In genomic region chr13:74064805-74065204, GRCh38 we compare ENCODE assay signal across 20 cellular contexts.
DNase-seq lines count a peak whose midpoint lies in the region; FAIRE-seq and TF ChIP-seq lines count a peak whose summit lies in the region.
"Had no signal": no experiment of that assay in that cellular context is flagged by ENCODE, and none has a peak within 500 bp of the region (broad histone marks: within the 10 kb centered on the region; RNA-seq: fewer than 3 reads in every experiment).

No MANE protein-coding gene starts in this region.

- H3K27ac Mint-ChIP-seq in CD4-positive, alpha-beta memory T cell = peak overlapping the region in 6 of 7 donors; percentile 0 to 61 (median 31)
- H3K27ac Mint-ChIP-seq: endodermal cell had no signal

- H3K9me1 ChIP-seq in keratinocyte (ENCODE audit: control insufficient read depth, extremely low read depth, insufficient read depth, low read length) = no peaks in the 10 kb centered on the region

- H3K9me3 ChIP-seq in BLaER1 = peaks cover 10% of the 10 kb centered on the region
- no peaks in the 10 kb centered on the region for H3K9me3 ChIP-seq in CD4-positive, alpha-beta memory T cell (ENCODE audit: control insufficient read depth in 1 of 2, low read length in 2 of 2)
- H3K9me3 ChIP-seq in OCI-LY7 (ENCODE audit: low read length) = peaks cover 5% of the 10 kb centered on the region; the same call in 1 of the 2 replicates
- H3K9me3 ChIP-seq in keratinocyte (ENCODE audit: control insufficient read depth, low read depth, low read length) = no peaks in the 10 kb centered on the region

- peaks cover 11% of the 10 kb centered on the region; the same call in 1 of the 2 replicates for H3K36me3 ChIP-seq in BLaER1
- H3K36me3 ChIP-seq in CD4-positive, alpha-beta memory T cell (ENCODE audit: insufficient read depth, low read length) = no peaks in the 10 kb centered on the region
- peaks cover 14% of the 10 kb centered on the region for H3K36me3 ChIP-seq in OCI-LY7 (ENCODE audit: insufficient read depth, low read length)
- H3K36me3 ChIP-seq in keratinocyte (ENCODE audit: control insufficient read depth in 2 of 2, extremely low read depth in 1 of 2, insufficient read depth in 2 of 2, low read length in 2 of 2) = no peaks in the 10 kb centered on the region
- no peaks in the 10 kb centered on the region for H3K36me3 ChIP-seq in brain microvascular endothelial cell (replicated peaks)
- H3K36me3 ChIP-seq: transverse colon had no signal

- H3K4me1 Mint-ChIP-seq in CD4-positive, alpha-beta memory T cell = peaks cover 71 to 95% (median 88%) of the 10 kb centered on the region in 4 donors
- H3K4me1 Mint-ChIP-seq: endodermal cell had no signal

- H3K4me3 Mint-ChIP-seq in CD4-positive, alpha-beta memory T cell = peak overlapping the region in 5 of 8 donors; percentile 0 to 27 (median 7)
- H3K4me3 Mint-ChIP-seq: endodermal cell; naive thymus-derived CD8-positive, alpha-beta T cell had no signal

- peak overlapping the region; percentile 94 for H3K27ac ChIP-seq in BLaER1
- H3K27ac ChIP-seq in CD4-positive, alpha-beta memory T cell (ENCODE audit: low read depth, low read length) = peak overlapping the region; percentile 8
- H3K27ac ChIP-seq in OCI-LY7 (ENCODE audit: low read depth, low read length, poor library complexity, severe bottlenecking) = no peak overlapping the region
- no peak overlapping the region for H3K27ac ChIP-seq in keratinocyte (ENCODE audit: control insufficient read depth, insufficient read depth, low read length)
- H3K27ac ChIP-seq in brain microvascular endothelial cell = no peak overlapping the region
- H3K27ac ChIP-seq: hepatocyte, transverse colon had no signal

- H2AFZ ChIP-seq in OCI-LY7 (ENCODE audit: low read length) = no peak overlapping the region
- H2AFZ ChIP-seq in keratinocyte (ENCODE audit: control insufficient read depth, low read length) = no peak overlapping the region
- H2AFZ ChIP-seq: hepatocyte had no signal

- H3K79me2 ChIP-seq in OCI-LY7 (ENCODE audit: insufficient read depth, low read depth, low read length) (peaks cover 52% of the 10 kb centered on the region; the same call in 1 of the 2 replicates), keratinocyte (ENCODE audit: control insufficient read depth, insufficient read depth, low read length) (peaks cover 5% of the 10 kb centered on the region)

- peaks cover 13 to 18% of the 10 kb centered on the region in 2 donors for H3K36me3 Mint-ChIP-seq in CD4-positive, alpha-beta memory T cell

- intact Hi-C loops in CD4-positive, alpha-beta memory T cell (cut with micrococcal nuclease) = loop anchor here (5.0 kb wide), 1 partner anchor 38 kb away; no protein-coding TSS in a partner anchor
- intact Hi-C loops in OCI-LY7 (cut with micrococcal nuclease; ENCODE audit: unreplicated experiment) = loop anchor here (5.0 kb wide), 2 partner anchors 73 to 222 kb away; no protein-coding TSS in a partner anchor

- H3K4me3 ChIP-seq in BLaER1 (no peak overlapping the region), OCI-LY7 (ENCODE audit: low read depth, low read length, poor library complexity, severe bottlenecking) (no peak overlapping the region), keratinocyte (ENCODE audit: control insufficient read depth in 2 of 3, extremely low read depth in 1 of 3, insufficient read depth in 2 of 3, low read depth in 1 of 3, low read length in 3 of 3) (no peak overlapping the region), brain microvascular endothelial cell (ENCODE audit: low read depth, low read length) (no peak overlapping the region)
- no peak overlapping the region for H3K4me3 ChIP-seq in CD4-positive, alpha-beta memory T cell (ENCODE audit: low read length in 2 of 2)
- H3K4me3 ChIP-seq: hepatocyte, transverse colon had no signal

- no peaks in the 10 kb centered on the region for H3K27me3 Mint-ChIP-seq in CD4-positive, alpha-beta memory T cell
- H3K27me3 Mint-ChIP-seq: naive thymus-derived CD8-positive, alpha-beta T cell had no signal

- FAIRE-seq in keratinocyte (lab: Jason Lieb, UNC) = peak; percentile 26

- dilution Hi-C loops in keratinocyte (cut with MboI; ENCODE audit: extremely low pct_ligation_motif_present, low sequenced_read_pairs) = no loop called here

- H3K27me3 ChIP-seq in BLaER1 (no peaks in the 10 kb centered on the region), keratinocyte (ENCODE audit: control insufficient read depth, extremely low read depth, insufficient read depth, low read length) (no peaks in the 10 kb centered on the region), brain microvascular endothelial cell (replicated peaks) (no peaks in the 10 kb centered on the region)
- no peaks in the 10 kb centered on the region for H3K27me3 ChIP-seq in CD4-positive, alpha-beta memory T cell (ENCODE audit: insufficient read depth, low read length)
- H3K27me3 ChIP-seq: hepatocyte, transverse colon had no signal

- no peak for DNase-seq in CD4-positive, alpha-beta memory T cell
- DNase-seq in OCI-LY7 (ENCODE audit: low spot score) (no peak), keratinocyte (ENCODE audit: low read depth, low spot score) (peak; percentile 26), activated gamma-delta T cell treated with Interleukin-2 at 50 U/mL for 16 hours (no peak), NCI-H187 (lab: John Stamatoyannopoulos, UW) (no peak), brain microvascular endothelial cell (no peak), DMS79 treated with DMSO at 0.1 percent for 48 hours (lab: John Stamatoyannopoulos, UW) (no peak)
- DNase-seq: activated naive CD4-positive, alpha-beta T cell; Calu3; endodermal cell; GDM1; H7; mesendoderm; naive thymus-derived CD8-positive, alpha-beta T cell; NCI-H1092 treated with DMSO at 0.1 percent for 48 hours; SHP77 treated with DMSO at 0.1 percent for 48 hours; stimulated activated naive CD4-positive, alpha-beta T cell treated with Interleukin-2 at 50 U/mL for 16 hours; transverse colon had no signal

- H3K4me1 ChIP-seq in BLaER1 (peaks cover 67% of the 10 kb centered on the region), OCI-LY7 (ENCODE audit: insufficient read depth, low read length, poor library complexity, severe bottlenecking) (peaks cover 61% of the 10 kb centered on the region), keratinocyte (ENCODE audit: control insufficient read depth, extremely low read depth, insufficient read depth, low read length) (peaks cover 6% of the 10 kb centered on the region)
- H3K4me1 ChIP-seq in CD4-positive, alpha-beta memory T cell (ENCODE audit: insufficient read depth, low read length) = peaks cover 98% of the 10 kb centered on the region

- in situ Hi-C loops in brain microvascular endothelial cell (cut with HindIII; ENCODE audit: low pct_ligation_motif_present, low sequenced_read_pairs) = no loop called here

- H3K9ac ChIP-seq in BLaER1 = no peak overlapping the region
- H3K9ac ChIP-seq in keratinocyte (ENCODE audit: control insufficient read depth, extremely low read depth, insufficient read depth, low read length) = no peak overlapping the region

- CTCF ChIA-PET in CD4-positive, alpha-beta memory T cell (lab: Charles Lee; ENCODE audit: partially characterized antibody) = no interaction called here
- CTCF ChIA-PET in OCI-LY7 (lab: Charles Lee; ENCODE audit: unreplicated experiment) = no interaction called here

- no TSS peak for BruUV-seq in OCI-LY7 (replicated peaks; lab: Mats Ljungman, UMichigan)

- TF ChIP-seq CTCF in OCI-LY7 (conservative IDR thresholded peaks at IDR 0.05; ENCODE audit: low read length) (no peak), keratinocyte (optimal IDR thresholded peaks at IDR 0.05 in 1 of 3, IDR thresholded peaks at IDR 0.05 in 1 of 3, conservative IDR thresholded peaks at IDR 0.05 in 1 of 3; ENCODE audit: extremely low read depth in 1 of 3, insufficient read depth in 2 of 3, low read length in 3 of 3) (no peak), brain microvascular endothelial cell (IDR thresholded peaks at IDR 0.05; ENCODE audit: low read depth, low read length, missing control alignments) (no peak)

- H3K9me2 ChIP-seq in OCI-LY7 (ENCODE audit: insufficient read depth, low read length) = no peaks in the 10 kb centered on the region

- H3K4me2 ChIP-seq in BLaER1 (peak overlapping the region; percentile 93; the same call in 1 of the 2 replicates), OCI-LY7 (ENCODE audit: low read length) (0 out of 2 replicates have a peak overlapping the region, but pooled peaks have one; percentile 88), keratinocyte (ENCODE audit: control insufficient read depth, extremely low read depth, insufficient read depth, low read depth, low read length) (no peak overlapping the region)
- H3K4me2 ChIP-seq: hepatocyte had no signal

- H4K20me1 ChIP-seq in BLaER1 = no peaks in the 10 kb centered on the region
- H4K20me1 ChIP-seq in OCI-LY7 (ENCODE audit: insufficient read depth, low read length) = no peaks in the 10 kb centered on the region
- H4K20me1 ChIP-seq in keratinocyte (ENCODE audit: control insufficient read depth, extremely low read depth, insufficient read depth, low read length) = no peaks in the 10 kb centered on the region

- peaks cover 0 to 2% (median 0%) of the 10 kb centered on the region in 8 donors for H3K9me3 Mint-ChIP-seq in CD4-positive, alpha-beta memory T cell
- H3K9me3 Mint-ChIP-seq: endodermal cell; naive thymus-derived CD8-positive, alpha-beta T cell had no signal

- POLR2A ChIA-PET in CD4-positive, alpha-beta memory T cell (lab: Charles Lee; ENCODE audit: partially characterized antibody) = no interaction called here
- POLR2A ChIA-PET in OCI-LY7 (lab: Charles Lee) = no interaction called here

Comparison
In these comparisons a context has a peak if more than half of its experiments do, and no peak if none do; other contexts are left out.
1. H3K27ac ChIP-seq: peak in BLaER1 (single experiment) and CD4-positive, alpha-beta memory T cell (single experiment); none in OCI-LY7 (single experiment), keratinocyte (single experiment) and brain microvascular endothelial cell (single experiment).